In the genomic region with DNA sequence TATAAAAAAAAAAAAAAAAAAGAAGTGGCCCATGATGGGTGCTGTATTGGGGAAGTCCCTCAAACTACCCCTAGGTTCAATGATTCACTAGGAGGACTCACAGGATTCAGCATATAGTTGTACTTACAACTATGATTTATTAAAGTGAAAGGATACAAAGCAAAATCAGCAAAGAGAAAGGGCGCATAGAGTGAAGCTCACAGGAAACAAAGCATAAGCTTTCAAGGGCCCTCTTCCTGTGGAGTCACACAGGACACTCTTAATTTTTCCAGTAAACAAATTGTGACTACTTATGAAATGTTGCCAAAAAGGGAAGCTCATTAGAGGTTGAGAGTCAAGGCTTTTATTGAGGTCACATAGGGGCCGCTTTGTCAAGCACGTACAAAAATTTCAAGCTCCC, we compare ENCODE assay signal across 11 cellular contexts.
DNase-seq lines count a peak whose midpoint lies in the region; ATAC-seq and TF ChIP-seq lines count a peak whose summit lies in the region.
"Had no signal": no experiment of that assay in that cellular context is flagged by ENCODE, and none has a peak within 500 bp of the region (broad histone marks: within the 10 kb centered on the region; RNA-seq: fewer than 3 reads in every experiment).

No MANE protein-coding gene starts in this region.

- 45 to 52% methylated on average over 3 of the region's 3 CpGs for WGBS in heart right ventricle, 2 donors

- no peaks in the 10 kb centered on the region for H3K27me3 ChIP-seq in CD8-positive, alpha-beta memory T cell (ENCODE audit: insufficient read depth, low read length, poor library complexity, severe bottlenecking)
- H3K27me3 ChIP-seq in heart right ventricle = no peaks in the 10 kb centered on the region
- H3K27me3 ChIP-seq: BE2C had no signal

- POLR2A ChIA-PET in CD8-positive, alpha-beta memory T cell (lab: Charles Lee) = no interaction called here

- H3K4me3 ChIP-seq in CD8-positive, alpha-beta memory T cell (ENCODE audit: low read length) = no peak overlapping the region
- no peak overlapping the region for H3K4me3 ChIP-seq in heart right ventricle

- no peak for TF ChIP-seq CTCF in heart right ventricle (IDR thresholded peaks at IDR 0.05)

- H3K27me3 Mint-ChIP-seq in CD8-positive, alpha-beta memory T cell = peaks cover 2 to 12% of the 10 kb centered on the region in 2 donors

- no peak overlapping the region for H3K27ac Mint-ChIP-seq in CD8-positive, alpha-beta memory T cell

- H3K9me3 ChIP-seq in CD8-positive, alpha-beta memory T cell (ENCODE audit: low read length) = no peaks in the 10 kb centered on the region
- no peaks in the 10 kb centered on the region for H3K9me3 ChIP-seq in heart right ventricle
- H3K9me3 ChIP-seq: BE2C had no signal

- peak; percentile 57 for ATAC-seq in GM21528 (IDR thresholded peaks at IDR 0.05; ENCODE audit: low FRiP score, unreplicated experiment)
- no peak for ATAC-seq in HG03280 (IDR thresholded peaks at IDR 0.05; ENCODE audit: unreplicated experiment)
- no peak for ATAC-seq in heart right ventricle
- no peak for ATAC-seq in HG02970 (IDR thresholded peaks at IDR 0.05; ENCODE audit: low FRiP score, unreplicated experiment)

- peak; percentile 86 for DNase-seq in DMS153 treated with DMSO at 0.1 percent for 48 hours (lab: John Stamatoyannopoulos, UW; ENCODE audit: unreplicated experiment)
- peak; percentile 60 for DNase-seq in M059J (ENCODE audit: low read depth)
- DNase-seq in RKO (ENCODE audit: low spot score) = peak; percentile 8
- no peak for DNase-seq in CD8-positive, alpha-beta memory T cell
- DNase-seq in heart right ventricle = no peak
- DNase-seq: activated T-cell treated with anti-CD3 and anti-CD28 coated beads, Interleukin-2, amount 50 U/mL, for 1 hour had no signal

- no peaks in the 10 kb centered on the region for H3K36me3 Mint-ChIP-seq in CD8-positive, alpha-beta memory T cell

- intact Hi-C loops in heart right ventricle (cut with DNase I) = no loop called here

- H3K36me3 ChIP-seq in CD8-positive, alpha-beta memory T cell (ENCODE audit: insufficient read depth, low read length) = no peaks in the 10 kb centered on the region
- H3K36me3 ChIP-seq in heart right ventricle = no peaks in the 10 kb centered on the region
- H3K36me3 ChIP-seq: BE2C had no signal

- no peaks in the 10 kb centered on the region for H3K4me1 ChIP-seq in CD8-positive, alpha-beta memory T cell (ENCODE audit: insufficient read depth, low read length)
- H3K4me1 ChIP-seq in heart right ventricle = peaks cover 0 to 5% (median 0%) of the 10 kb centered on the region in 9 donors

- no peak overlapping the region for H3K4me3 Mint-ChIP-seq in CD8-positive, alpha-beta memory T cell

- H3K9me3 Mint-ChIP-seq in CD8-positive, alpha-beta memory T cell = peaks cover 0 to 3% (median 0%) of the 10 kb centered on the region in 5 donors

- no peak overlapping the region for H3K27ac ChIP-seq in CD8-positive, alpha-beta memory T cell (ENCODE audit: low read depth, low read length)
- no peak overlapping the region for H3K27ac ChIP-seq in heart right ventricle
- H3K27ac ChIP-seq: epithelial cell of prostate had no signal

- CTCF ChIA-PET in CD8-positive, alpha-beta memory T cell (lab: Charles Lee) = no interaction called here

- H3K4me1 Mint-ChIP-seq in CD8-positive, alpha-beta memory T cell = no peaks in the 10 kb centered on the region

Comparison
In these comparisons a context has a peak if more than half of its experiments do, and no peak if none do; other contexts are left out.
1. DNase-seq: peak in DMS153 treated with DMSO at 0.1 percent for 48 hours (single experiment), M059J (single experiment) and RKO (single experiment); none in CD8-positive, alpha-beta memory T cell (0 of 5) and heart right ventricle (0 of 2).